Comparison of ENCODE assay signal across 1 cellular context in the genomic region with DNA sequence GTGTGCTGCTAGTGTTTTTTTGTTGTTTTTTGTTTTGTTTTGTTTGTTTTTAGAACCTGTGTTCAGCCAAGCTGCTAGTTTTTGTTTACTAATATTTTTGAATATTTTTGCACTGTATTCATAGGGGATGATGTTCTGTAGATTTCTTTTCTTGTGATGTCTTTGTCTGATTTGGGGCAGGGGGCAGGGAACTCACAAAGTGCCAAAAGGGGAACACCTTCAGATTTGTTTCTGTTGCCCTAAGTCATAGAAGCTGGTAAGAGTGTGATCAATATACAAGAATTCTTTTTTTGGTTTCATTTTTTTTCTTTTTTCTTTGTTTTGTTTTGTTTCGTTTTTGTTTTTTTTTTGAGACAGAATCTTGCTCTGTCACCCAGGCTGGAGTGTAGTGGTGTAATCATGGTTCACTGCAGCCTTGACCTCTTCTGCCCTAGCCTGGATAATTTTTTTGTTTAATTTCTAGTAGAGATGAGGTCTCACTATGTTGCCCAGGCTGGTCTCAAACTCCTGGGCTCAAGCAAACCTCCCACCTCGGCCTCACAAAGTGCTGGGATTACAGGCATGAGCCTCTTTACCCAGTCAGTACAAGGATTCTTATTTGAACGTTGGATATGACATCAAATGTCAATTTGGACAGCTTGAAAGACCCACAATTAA.
TF ChIP-seq lines count a peak whose summit lies in the region.

No MANE protein-coding gene starts in this region.

TF ChIP-seq in HepG2, 621 proteins besides CTCF, POLR2A, EP300 and RAD21 (continues in another document):
- TF ChIP-seq ZNF335 (CRISPR knock-in tag; IDR thresholded peaks at IDR 0.05) (no peak), HNRNPLL (IDR thresholded peaks at IDR 0.05; ENCODE audit: low read depth, low read length, poor library complexity, severe bottlenecking) (no peak), JUN (CRISPR knock-in tag; IDR thresholded peaks at IDR 0.05) (no peak), ZNF329 (CRISPR knock-in tag; IDR thresholded peaks at IDR 0.05; ENCODE audit: low read depth) (no peak), ZNF660 (CRISPR knock-in tag; IDR thresholded peaks at IDR 0.05; ENCODE audit: borderline replicate concordance, low read depth) (no peak), ZNF766 (CRISPR knock-in tag; IDR thresholded peaks at IDR 0.05; ENCODE audit: borderline replicate concordance) (no peak), ZNF569 (CRISPR knock-in tag; IDR thresholded peaks at IDR 0.05; ENCODE audit: borderline replicate concordance) (no peak), ZNF720 (CRISPR knock-in tag; IDR thresholded peaks at IDR 0.05) (no peak), ARNT2 (CRISPR knock-in tag; IDR thresholded peaks at IDR 0.05; ENCODE audit: low read depth) (no peak), SOX5 (CRISPR knock-in tag; IDR thresholded peaks at IDR 0.05; ENCODE audit: borderline replicate concordance) (peak; percentile 65; the same call in 1 of the 2 replicates), ZNF558 (CRISPR knock-in tag; IDR thresholded peaks at IDR 0.05; ENCODE audit: borderline replicate concordance) (no peak), PAWR (CRISPR knock-in tag; IDR thresholded peaks at IDR 0.05; ENCODE audit: borderline replicate concordance) (no peak), ZNF292 (CRISPR knock-in tag; IDR thresholded peaks at IDR 0.05; ENCODE audit: borderline replicate concordance, low read depth) (no peak), ZNF773 (CRISPR knock-in tag; IDR thresholded peaks at IDR 0.05; ENCODE audit: borderline replicate concordance) (no peak), ZNF841 (CRISPR knock-in tag; IDR thresholded peaks at IDR 0.05; ENCODE audit: borderline replicate concordance) (no peak), ZSCAN31 (CRISPR knock-in tag; IDR thresholded peaks at IDR 0.05; ENCODE audit: low read depth) (no peak), ZBTB7A (CRISPR knock-in tag; IDR thresholded peaks at IDR 0.05) (no peak), ZNF430 (CRISPR knock-in tag; IDR thresholded peaks at IDR 0.05) (no peak), REPIN1 (CRISPR knock-in tag; IDR thresholded peaks at IDR 0.05; ENCODE audit: borderline replicate concordance, low read depth) (no peak), ARNTL (CRISPR knock-in tag; IDR thresholded peaks at IDR 0.05) (no peak), SALL1 (CRISPR knock-in tag; IDR thresholded peaks at IDR 0.05) (peak; percentile 71), ZNF577 (CRISPR knock-in tag; IDR thresholded peaks at IDR 0.05; ENCODE audit: borderline replicate concordance, low read depth) (no peak), ZNF530 (CRISPR knock-in tag; IDR thresholded peaks at IDR 0.05; ENCODE audit: low read depth) (no peak), NFE2 (CRISPR knock-in tag; IDR thresholded peaks at IDR 0.05) (no peak), DR1 (CRISPR knock-in tag; IDR thresholded peaks at IDR 0.05) (no peak), SMC3 (IDR thresholded peaks at IDR 0.05; ENCODE audit: low read length) (no peak), ZNF180 (CRISPR knock-in tag; IDR thresholded peaks at IDR 0.05; ENCODE audit: borderline replicate concordance, low read depth) (no peak), NCOA5 (CRISPR knock-in tag; IDR thresholded peaks at IDR 0.05) (no peak), RNF2 (conservative IDR thresholded peaks at IDR 0.05; ENCODE audit: low read depth) (no peak), HMG20A (CRISPR knock-in tag; IDR thresholded peaks at IDR 0.05; ENCODE audit: borderline replicate concordance) (peak; percentile 26; the same call in 1 of the 2 replicates), ZNF121 (CRISPR knock-in tag; IDR thresholded peaks at IDR 0.05) (peak; percentile 99), ZFP41 (CRISPR knock-in tag; IDR thresholded peaks at IDR 0.05; ENCODE audit: borderline replicate concordance) (no peak), ZNF619 (CRISPR knock-in tag; IDR thresholded peaks at IDR 0.05) (no peak), ZNF567 (CRISPR knock-in tag; IDR thresholded peaks at IDR 0.05; ENCODE audit: borderline replicate concordance) (0 out of 2 replicates have a peak, but pooled peaks have one; percentile 50)
- TF ChIP-seq, protein P1, sequence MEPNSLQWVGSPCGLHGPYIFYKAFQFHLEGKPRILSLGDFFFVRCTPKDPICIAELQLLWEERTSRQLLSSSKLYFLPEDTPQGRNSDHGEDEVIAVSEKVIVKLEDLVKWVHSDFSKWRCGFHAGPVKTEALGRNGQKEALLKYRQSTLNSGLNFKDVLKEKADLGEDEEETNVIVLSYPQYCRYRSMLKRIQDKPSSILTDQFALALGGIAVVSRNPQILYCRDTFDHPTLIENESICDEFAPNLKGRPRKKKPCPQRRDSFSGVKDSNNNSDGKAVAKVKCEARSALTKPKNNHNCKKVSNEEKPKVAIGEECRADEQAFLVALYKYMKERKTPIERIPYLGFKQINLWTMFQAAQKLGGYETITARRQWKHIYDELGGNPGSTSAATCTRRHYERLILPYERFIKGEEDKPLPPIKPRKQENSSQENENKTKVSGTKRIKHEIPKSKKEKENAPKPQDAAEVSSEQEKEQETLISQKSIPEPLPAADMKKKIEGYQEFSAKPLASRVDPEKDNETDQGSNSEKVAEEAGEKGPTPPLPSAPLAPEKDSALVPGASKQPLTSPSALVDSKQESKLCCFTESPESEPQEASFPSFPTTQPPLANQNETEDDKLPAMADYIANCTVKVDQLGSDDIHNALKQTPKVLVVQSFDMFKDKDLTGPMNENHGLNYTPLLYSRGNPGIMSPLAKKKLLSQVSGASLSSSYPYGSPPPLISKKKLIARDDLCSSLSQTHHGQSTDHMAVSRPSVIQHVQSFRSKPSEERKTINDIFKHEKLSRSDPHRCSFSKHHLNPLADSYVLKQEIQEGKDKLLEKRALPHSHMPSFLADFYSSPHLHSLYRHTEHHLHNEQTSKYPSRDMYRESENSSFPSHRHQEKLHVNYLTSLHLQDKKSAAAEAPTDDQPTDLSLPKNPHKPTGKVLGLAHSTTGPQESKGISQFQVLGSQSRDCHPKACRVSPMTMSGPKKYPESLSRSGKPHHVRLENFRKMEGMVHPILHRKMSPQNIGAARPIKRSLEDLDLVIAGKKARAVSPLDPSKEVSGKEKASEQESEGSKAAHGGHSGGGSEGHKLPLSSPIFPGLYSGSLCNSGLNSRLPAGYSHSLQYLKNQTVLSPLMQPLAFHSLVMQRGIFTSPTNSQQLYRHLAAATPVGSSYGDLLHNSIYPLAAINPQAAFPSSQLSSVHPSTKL (CRISPR knock-in tag; IDR thresholded peaks at IDR 0.05) = peak; percentile 58
- TF ChIP-seq, protein P2, sequence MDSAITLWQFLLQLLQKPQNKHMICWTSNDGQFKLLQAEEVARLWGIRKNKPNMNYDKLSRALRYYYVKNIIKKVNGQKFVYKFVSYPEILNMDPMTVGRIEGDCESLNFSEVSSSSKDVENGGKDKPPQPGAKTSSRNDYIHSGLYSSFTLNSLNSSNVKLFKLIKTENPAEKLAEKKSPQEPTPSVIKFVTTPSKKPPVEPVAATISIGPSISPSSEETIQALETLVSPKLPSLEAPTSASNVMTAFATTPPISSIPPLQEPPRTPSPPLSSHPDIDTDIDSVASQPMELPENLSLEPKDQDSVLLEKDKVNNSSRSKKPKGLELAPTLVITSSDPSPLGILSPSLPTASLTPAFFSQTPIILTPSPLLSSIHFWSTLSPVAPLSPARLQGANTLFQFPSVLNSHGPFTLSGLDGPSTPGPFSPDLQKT (CRISPR knock-in tag; IDR thresholded peaks at IDR 0.05; ENCODE audit: borderline replicate concordance) = no peak
- TF ChIP-seq, protein P3, sequence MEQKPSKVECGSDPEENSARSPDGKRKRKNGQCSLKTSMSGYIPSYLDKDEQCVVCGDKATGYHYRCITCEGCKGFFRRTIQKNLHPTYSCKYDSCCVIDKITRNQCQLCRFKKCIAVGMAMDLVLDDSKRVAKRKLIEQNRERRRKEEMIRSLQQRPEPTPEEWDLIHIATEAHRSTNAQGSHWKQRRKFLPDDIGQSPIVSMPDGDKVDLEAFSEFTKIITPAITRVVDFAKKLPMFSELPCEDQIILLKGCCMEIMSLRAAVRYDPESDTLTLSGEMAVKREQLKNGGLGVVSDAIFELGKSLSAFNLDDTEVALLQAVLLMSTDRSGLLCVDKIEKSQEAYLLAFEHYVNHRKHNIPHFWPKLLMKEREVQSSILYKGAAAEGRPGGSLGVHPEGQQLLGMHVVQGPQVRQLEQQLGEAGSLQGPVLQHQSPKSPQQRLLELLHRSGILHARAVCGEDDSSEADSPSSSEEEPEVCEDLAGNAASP (CRISPR knock-in tag; IDR thresholded peaks at IDR 0.05; ENCODE audit: borderline replicate concordance) = peak; percentile 88; the same call in 1 of the 2 replicates
- TF ChIP-seq, protein P4, sequence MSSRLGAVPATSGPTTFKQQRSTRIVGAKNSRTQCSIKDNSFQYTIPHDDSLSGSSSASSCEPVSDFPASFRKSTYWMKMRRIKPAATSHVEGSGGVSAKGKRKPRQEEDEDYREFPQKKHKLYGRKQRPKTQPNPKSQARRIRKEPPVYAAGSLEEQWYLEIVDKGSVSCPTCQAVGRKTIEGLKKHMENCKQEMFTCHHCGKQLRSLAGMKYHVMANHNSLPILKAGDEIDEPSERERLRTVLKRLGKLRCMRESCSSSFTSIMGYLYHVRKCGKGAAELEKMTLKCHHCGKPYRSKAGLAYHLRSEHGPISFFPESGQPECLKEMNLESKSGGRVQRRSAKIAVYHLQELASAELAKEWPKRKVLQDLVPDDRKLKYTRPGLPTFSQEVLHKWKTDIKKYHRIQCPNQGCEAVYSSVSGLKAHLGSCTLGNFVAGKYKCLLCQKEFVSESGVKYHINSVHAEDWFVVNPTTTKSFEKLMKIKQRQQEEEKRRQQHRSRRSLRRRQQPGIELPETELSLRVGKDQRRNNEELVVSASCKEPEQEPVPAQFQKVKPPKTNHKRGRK (CRISPR knock-in tag; IDR thresholded peaks at IDR 0.05) = no peak
- TF ChIP-seq, protein P5, sequence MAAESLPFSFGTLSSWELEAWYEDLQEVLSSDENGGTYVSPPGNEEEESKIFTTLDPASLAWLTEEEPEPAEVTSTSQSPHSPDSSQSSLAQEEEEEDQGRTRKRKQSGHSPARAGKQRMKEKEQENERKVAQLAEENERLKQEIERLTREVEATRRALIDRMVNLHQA (CRISPR knock-in tag; IDR thresholded peaks at IDR 0.05) = no peak
- TF ChIP-seq, protein P6, sequence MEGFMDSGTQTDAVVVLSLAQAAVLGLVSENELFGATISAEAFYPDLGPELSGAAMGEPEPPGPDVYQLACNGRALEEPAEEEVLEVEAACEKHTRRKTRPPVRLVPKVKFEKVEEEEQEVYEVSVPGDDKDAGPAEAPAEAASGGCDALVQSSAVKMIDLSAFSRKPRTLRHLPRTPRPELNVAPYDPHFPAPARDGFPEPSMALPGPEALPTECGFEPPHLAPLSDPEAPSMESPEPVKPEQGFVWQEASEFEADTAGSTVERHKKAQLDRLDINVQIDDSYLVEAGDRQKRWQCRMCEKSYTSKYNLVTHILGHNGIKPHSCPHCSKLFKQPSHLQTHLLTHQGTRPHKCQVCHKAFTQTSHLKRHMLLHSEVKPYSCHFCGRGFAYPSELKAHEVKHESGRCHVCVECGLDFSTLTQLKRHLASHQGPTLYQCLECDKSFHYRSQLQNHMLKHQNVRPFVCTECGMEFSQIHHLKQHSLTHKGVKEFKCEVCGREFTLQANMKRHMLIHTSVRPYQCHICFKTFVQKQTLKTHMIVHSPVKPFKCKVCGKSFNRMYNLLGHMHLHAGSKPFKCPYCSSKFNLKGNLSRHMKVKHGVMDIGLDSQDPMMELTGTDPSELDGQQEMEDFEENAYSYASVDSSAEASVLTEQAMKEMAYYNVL (CRISPR knock-in tag; IDR thresholded peaks at IDR 0.05; ENCODE audit: borderline replicate concordance) = no peak
- TF ChIP-seq, protein P7, sequence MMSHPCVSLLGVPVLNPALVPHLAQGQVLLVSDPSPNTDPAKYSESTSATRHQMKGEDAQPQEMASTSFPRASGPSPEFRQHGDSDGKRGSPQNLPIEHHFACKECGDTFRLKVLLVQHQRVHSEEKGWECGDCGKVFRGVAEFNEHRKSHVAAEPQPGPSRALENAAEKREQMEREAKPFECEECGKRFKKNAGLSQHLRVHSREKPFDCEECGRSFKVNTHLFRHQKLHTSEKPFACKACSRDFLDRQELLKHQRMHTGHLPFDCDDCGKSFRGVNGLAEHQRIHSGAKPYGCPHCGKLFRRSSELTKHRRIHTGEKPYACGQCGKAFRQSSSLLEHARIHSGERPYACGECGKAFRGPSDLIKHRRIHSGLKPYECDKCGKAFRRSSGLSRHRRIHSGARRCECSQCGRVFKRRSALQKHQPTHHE (CRISPR knock-in tag; IDR thresholded peaks at IDR 0.05; ENCODE audit: borderline replicate concordance) = no peak
- TF ChIP-seq, protein P8, sequence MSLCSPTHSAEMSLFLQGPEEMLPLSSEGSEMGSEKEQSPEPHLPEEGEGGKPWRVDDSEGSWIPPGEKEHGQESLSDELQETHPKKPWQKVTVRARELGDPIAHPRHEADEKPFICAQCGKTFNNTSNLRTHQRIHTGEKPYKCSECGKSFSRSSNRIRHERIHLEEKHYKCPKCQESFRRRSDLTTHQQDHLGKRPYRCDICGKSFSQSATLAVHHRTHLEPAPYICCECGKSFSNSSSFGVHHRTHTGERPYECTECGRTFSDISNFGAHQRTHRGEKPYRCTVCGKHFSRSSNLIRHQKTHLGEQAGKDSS (CRISPR knock-in tag; IDR thresholded peaks at IDR 0.05; ENCODE audit: borderline replicate concordance, low read depth) = no peak
- TF ChIP-seq, protein P9, sequence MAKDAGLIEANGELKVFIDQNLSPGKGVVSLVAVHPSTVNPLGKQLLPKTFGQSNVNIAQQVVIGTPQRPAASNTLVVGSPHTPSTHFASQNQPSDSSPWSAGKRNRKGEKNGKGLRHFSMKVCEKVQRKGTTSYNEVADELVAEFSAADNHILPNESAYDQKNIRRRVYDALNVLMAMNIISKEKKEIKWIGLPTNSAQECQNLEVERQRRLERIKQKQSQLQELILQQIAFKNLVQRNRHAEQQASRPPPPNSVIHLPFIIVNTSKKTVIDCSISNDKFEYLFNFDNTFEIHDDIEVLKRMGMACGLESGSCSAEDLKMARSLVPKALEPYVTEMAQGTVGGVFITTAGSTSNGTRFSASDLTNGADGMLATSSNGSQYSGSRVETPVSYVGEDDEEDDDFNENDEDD (CRISPR knock-in tag; IDR thresholded peaks at IDR 0.05; ENCODE audit: borderline replicate concordance) = no peak
